Comparison of ENCODE assay signal across 9 cellular contexts in the genomic region with DNA sequence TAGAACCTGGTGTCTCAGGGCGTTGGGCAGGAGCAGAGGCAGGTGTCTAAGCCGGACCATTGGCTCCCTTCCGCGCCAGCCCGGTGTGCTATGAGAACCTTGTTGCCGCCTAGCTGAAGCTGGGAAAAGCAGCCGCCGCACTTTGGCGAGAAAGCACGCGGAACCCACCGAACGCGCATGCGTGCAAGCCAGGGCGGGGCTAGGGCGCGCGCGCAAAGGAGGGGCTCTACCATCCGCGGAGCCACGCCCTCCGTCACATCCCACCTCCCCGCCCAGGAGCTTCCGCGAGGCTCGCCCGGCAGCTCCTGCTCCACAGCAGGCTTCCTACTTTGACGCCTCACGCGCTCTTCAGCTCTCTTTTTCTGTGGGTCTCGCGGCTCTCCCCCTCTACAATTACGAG. TPM values are rescaled to one million over a fixed set of nuclear protein-coding genes. Genes with fewer than 3 reads are reported as not detected.
DNase-seq lines count a peak whose midpoint lies in the region; ATAC-seq and TF ChIP-seq lines count a peak whose summit lies in the region.
"Had no signal": no experiment of that assay in that cellular context is flagged by ENCODE, and none has a peak within 500 bp of the region (broad histone marks: within the 10 kb centered on the region; RNA-seq: fewer than 3 reads in every experiment).

No MANE protein-coding gene starts in this region.

- H3K9ac ChIP-seq in SK-N-SH, result no peak overlapping the region

- POLR2A ChIA-PET in SK-N-SH (lab: Yijun Ruan, JAX), result no interaction called here

- H3K9me2 ChIP-seq in SK-N-SH, result no peaks in the 10 kb centered on the region

- no peak for TF ChIP-seq RAD21 in SK-N-SH (IDR thresholded peaks at IDR 0.05; ENCODE audit: low read length)

- H3K4me2 ChIP-seq in SK-N-SH, result peak overlapping the region; percentile 5; the same call in 1 of the 2 replicates

- no peaks in the 10 kb centered on the region for H4K20me1 ChIP-seq in SK-N-SH (ENCODE audit: insufficient read depth)

- H3K27me3 ChIP-seq in GM06990 (replicated peaks; ENCODE audit: control insufficient read depth, insufficient read depth, low read length) (no peaks in the 10 kb centered on the region), SK-N-SH (ENCODE audit: insufficient read depth) (no peaks in the 10 kb centered on the region), suprapubic skin (peaks cover 3% of the 10 kb centered on the region)

- DNase-seq in GM06990 (ENCODE audit: extremely low read depth, insufficient read length) (peak; percentile 50), SK-N-SH (peak; percentile 95), foreskin fibroblast (peak; percentile 23 to 68), GM19240 (ENCODE audit: insufficient read length, low spot score) (no peak), SIG-M5 (lab: John Stamatoyannopoulos, UW) (no peak), suprapubic skin (ENCODE audit: low spot score in 2 of 2) (no peak)
- DNase-seq in stimulated activated CD4-positive, alpha-beta T cell treated with anti-CD3 and anti-CD28 coated beads, Interleukin-15, amount 100 ng/mL, for 24 hours, result peak; percentile 69
- DNase-seq: NCI-H524 treated with DMSO at 0.1 percent for 48 hours had no signal

- TF ChIP-seq CTCF in GM06990 (IDR thresholded peaks at IDR 0.05; ENCODE audit: insufficient read depth, low read length, poor library complexity, severe bottlenecking) (no peak), SK-N-SH (IDR thresholded peaks at IDR 0.05) (no peak), foreskin fibroblast (IDR thresholded peaks at IDR 0.05; ENCODE audit: low read depth, low read length) (no peak), suprapubic skin (IDR thresholded peaks at IDR 0.05) (no peak)

- no peaks in the 10 kb centered on the region for H3K79me2 ChIP-seq in SK-N-SH (ENCODE audit: insufficient read depth)

- no peaks in the 10 kb centered on the region for H3F3A ChIP-seq in SK-N-SH (replicated peaks; ENCODE audit: insufficient read depth)

- WGBS in SK-N-SH (ENCODE audit: low lambda C conversion rate), result 40% methylated on average over 32 of the region's 35 CpGs
- WGBS in suprapubic skin, result 14% methylated on average over 23 of the region's 35 CpGs

- no peaks in the 10 kb centered on the region; a peak in 1 of 4 replicates for H3K4me1 ChIP-seq in SK-N-SH (ENCODE audit: control insufficient read depth in 1 of 2, insufficient read depth in 2 of 2, low read depth in 1 of 2, low read length in 1 of 2)
- no peaks in the 10 kb centered on the region for H3K4me1 ChIP-seq in suprapubic skin

- TF ChIP-seq EP300 in SK-N-SH (IDR thresholded peaks at IDR 0.05; ENCODE audit: borderline replicate concordance in 1 of 2, low read depth in 1 of 2, low read length in 1 of 2) (no peak), suprapubic skin (IDR thresholded peaks at IDR 0.05) (no peak)

- no peak for ATAC-seq in HG02623 (IDR thresholded peaks at IDR 0.05; ENCODE audit: unreplicated experiment)

- H3K4me3 ChIP-seq in GM06990 (replicated peaks; ENCODE audit: low read depth, low read length), result no peak overlapping the region
- peak overlapping the region in 1 of 2 experiments; percentile 35; a peak in 2 of 4 replicates for H3K4me3 ChIP-seq in SK-N-SH (ENCODE audit: low read depth in 2 of 2, low read length in 1 of 2)
- peak overlapping the region in 1 of 2 donors; percentile 27 for H3K4me3 ChIP-seq in foreskin fibroblast (ENCODE audit: low read depth in 1 of 2, low read length in 2 of 2)
- H3K4me3 ChIP-seq in suprapubic skin, result no peak overlapping the region

- no peak for TF ChIP-seq POLR2A in suprapubic skin (IDR thresholded peaks at IDR 0.05)

- H2AFZ ChIP-seq in SK-N-SH (ENCODE audit: low read depth), result no peak overlapping the region

- H3K27ac ChIP-seq in SK-N-SH (ENCODE audit: low read depth in 2 of 2, low read length in 1 of 2) (no peak overlapping the region), suprapubic skin (no peak overlapping the region)

- no peaks in the 10 kb centered on the region for H3K9me3 ChIP-seq in SK-N-SH
- no peaks in the 10 kb centered on the region for H3K9me3 ChIP-seq in suprapubic skin

- CTCF ChIA-PET in SK-N-SH (lab: Yijun Ruan, JAX), result interaction anchor here (0.6 kb wide), 1 partner anchor 28 kb away, joined by 3 read pairs; no protein-coding TSS in a partner anchor

- H3K36me3 ChIP-seq in GM06990 (ENCODE audit: control insufficient read depth, insufficient read depth, low read length), result no peaks in the 10 kb centered on the region
- no peaks in the 10 kb centered on the region for H3K36me3 ChIP-seq in SK-N-SH (replicated peaks in 1 of 2; ENCODE audit: control insufficient read depth in 1 of 2, insufficient read depth in 2 of 2, low read length in 1 of 2)
- no peaks in the 10 kb centered on the region for H3K36me3 ChIP-seq in suprapubic skin

TF ChIP-seq in SK-N-SH, 30 proteins besides CTCF, POLR2A, EP300 and RAD21:
- TF ChIP-seq GATA2 (CRISPR knock-in tag; IDR thresholded peaks at IDR 0.05) (no peak), USF1 (IDR thresholded peaks at IDR 0.05; ENCODE audit: borderline replicate concordance, low read depth) (no peak), NRF1 (IDR thresholded peaks at IDR 0.05; ENCODE audit: low read depth, low read length) (0 out of 2 replicates have a peak, but pooled peaks have one; percentile 18), FOXM1 (IDR thresholded peaks at IDR 0.05; ENCODE audit: low read depth) (no peak)
TF ChIP-seq in SK-N-SH: peak in this region for 1.

RNA-seq across cellular contexts. Expression of gene WDR87, which starts 51.3 kb away (rescaled TPM):
- not detected in 2 replicates for polyA plus RNA-seq in SK-N-SH (2012; rRNA removed)
- not detected in 2 replicates for polyA plus RNA-seq in SK-N-SH (2012; cell fraction: cytosol; rRNA removed)
- polyA plus RNA-seq in SK-N-SH (2012; cell fraction: nucleus; rRNA removed), result under 0.01 TPM in 1 of 2 replicates, not detected in the other
- total RNA-seq in suprapubic skin, result not detected

RNA-seq across cellular contexts. Expression of gene SIPA1L3, which starts 51.9 kb away (rescaled TPM):
- polyA plus RNA-seq in SK-N-SH (2012; rRNA removed), result 6.7 and 11.6 TPM in 2 replicates
- 6.9 and 10.4 TPM in 2 replicates for polyA plus RNA-seq in SK-N-SH (2012; cell fraction: cytosol; rRNA removed)
- polyA plus RNA-seq in SK-N-SH (2012; cell fraction: nucleus; rRNA removed), result 16.0 and 20.2 TPM in 2 replicates
- total RNA-seq in suprapubic skin, result 10 to 100 TPM; 52.6 to 92.1 (median 81.8) TPM

Comparison
In these comparisons a context has a peak if more than half of its experiments do, and no peak if none do; other contexts are left out.
1. DNase-seq: peak in GM06990 (single experiment), SK-N-SH (single experiment), foreskin fibroblast (2 of 2) and stimulated activated CD4-positive, alpha-beta T cell treated with anti-CD3 and anti-CD28 coated beads, Interleukin-15, amount 100 ng/mL, for 24 hours (single experiment); none in GM19240 (single experiment), SIG-M5 (single experiment) and suprapubic skin (0 of 2).